Comparison of ENCODE assay signal across 8 cellular contexts in the genomic region with DNA sequence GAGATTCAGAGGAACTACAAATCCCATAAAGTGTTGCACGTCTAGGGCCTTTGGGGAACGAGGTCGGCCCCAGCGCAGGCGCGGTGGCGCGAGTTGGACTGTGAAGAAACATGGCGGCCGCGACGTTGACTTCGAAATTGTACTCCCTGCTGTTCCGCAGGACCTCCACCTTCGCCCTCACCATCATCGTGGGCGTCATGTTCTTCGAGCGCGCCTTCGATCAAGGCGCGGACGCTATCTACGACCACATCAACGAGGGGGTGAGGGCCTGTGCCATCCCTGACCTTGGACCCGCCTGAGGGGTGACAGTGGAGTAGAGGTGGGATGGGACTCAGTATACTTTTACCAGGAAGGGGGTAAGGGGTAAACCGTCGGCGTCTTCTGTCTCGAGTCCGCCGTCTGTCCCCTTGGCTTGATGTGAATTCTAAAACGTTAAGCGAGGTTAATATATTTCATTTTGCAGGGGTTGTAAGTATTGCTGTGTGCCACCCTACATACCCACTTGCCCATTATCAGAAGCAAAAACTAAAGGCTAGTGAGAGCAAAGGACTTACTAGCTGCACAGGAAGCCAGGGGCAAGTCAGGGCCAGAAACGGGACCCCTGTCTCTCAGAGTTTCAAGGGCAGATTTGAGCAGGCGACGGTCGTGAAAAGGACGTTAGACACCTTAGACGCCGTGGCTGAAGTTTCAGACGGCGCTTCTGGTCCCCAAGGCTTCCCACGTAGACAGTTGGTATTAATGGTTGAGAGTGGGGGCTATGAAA. TPM values are rescaled to one million over a fixed set of nuclear protein-coding genes. Genes with fewer than 3 reads are reported as not detected.
DNase-seq lines count a peak whose midpoint lies in the region; ATAC-seq and TF ChIP-seq lines count a peak whose summit lies in the region.

Gene UQCR10 (plus strand): TSS at position 81 of the 763 bp plus-strand sequence. CDS start 30 bp downstream, at position 111.

- H3K27me3 Mint-ChIP-seq in neural crest cell (ENCODE audit: low read depth), result no peaks in the 10 kb centered on the region

- H3K4me3 ChIP-seq in DND-41 (ENCODE audit: low read depth in 1 of 2, low read length in 2 of 2) (peak within 1 kb of the TSS; percentile 88 to 91), foreskin fibroblast (ENCODE audit: low read depth in 1 of 2, low read length in 2 of 2) (peak within 1 kb of the TSS; percentile 89 to 100), stomach (peak within 1 kb of the TSS; percentile 73 to 93 (median 81))

- H3K9me3 ChIP-seq in DND-41 (ENCODE audit: insufficient read depth, low read length, severe bottlenecking) (no peaks in the 10 kb centered on the region), stomach (no peaks in the 10 kb centered on the region)

- H3K4me3 Mint-ChIP-seq in neural crest cell, result peak within 1 kb of the TSS; percentile 99

- no peaks in the 10 kb centered on the region for H3K27me3 ChIP-seq in DND-41 (ENCODE audit: insufficient read depth, low read length, poor library complexity)
- no peaks in the 10 kb centered on the region for H3K27me3 ChIP-seq in stomach

- H4K20me1 ChIP-seq in DND-41 (ENCODE audit: insufficient read depth, low read length), result peaks cover 6% of the 10 kb centered on the region; the same call in 1 of the 2 replicates

- H3K4me2 ChIP-seq in DND-41 (ENCODE audit: insufficient read depth, low read length), result peak within 1 kb of the TSS; percentile 84

- TF ChIP-seq EP300 in stomach (IDR thresholded peaks at IDR 0.05), result no peak

- ATAC-seq in DND-41 (ENCODE audit: insufficient read depth, low read depth), result peak; percentile 79
- peak; percentile 63 for ATAC-seq in GM21825 (IDR thresholded peaks at IDR 0.05; ENCODE audit: unreplicated experiment)

- peak within 1 kb of the TSS; percentile 99 for H2AFZ ChIP-seq in DND-41 (ENCODE audit: low read depth, low read length)

- TF ChIP-seq POLR2A in Raji (IDR thresholded peaks at IDR 0.05; ENCODE audit: insufficient read depth, low read depth, low read length) (peak; percentile 88), stomach (IDR thresholded peaks at IDR 0.05) (peak in 1 of 4 donors; percentile 44)

- TF ChIP-seq CTCF in DND-41 (IDR thresholded peaks at IDR 0.05; ENCODE audit: borderline replicate concordance, extremely low read depth, low read length, poor library complexity, severe bottlenecking) (no peak), foreskin fibroblast (IDR thresholded peaks at IDR 0.05; ENCODE audit: low read depth, low read length) (no peak), neural crest cell (conservative IDR thresholded peaks at IDR 0.05) (no peak), stomach (IDR thresholded peaks at IDR 0.05) (no peak)

- H3K27ac ChIP-seq in DND-41 (ENCODE audit: low read length) (peak within 1 kb of the TSS; percentile 93), stomach (peak within 1 kb of the TSS; percentile 89 to 92 (median 91))

- intact Hi-C loops in stomach (cut with DNase I; ENCODE audit: low total_unique reads), result no loop called here

- H3K36me3 ChIP-seq in DND-41 (ENCODE audit: insufficient read depth, low read length) (peaks cover 20% of the 10 kb centered on the region), stomach (peaks cover 12 to 33% (median 26%) of the 10 kb centered on the region in 4 donors)

- H3K4me1 Mint-ChIP-seq in neural crest cell, result peaks cover 28% of the 10 kb centered on the region

- peaks cover 2% of the 10 kb centered on the region for H3K36me3 Mint-ChIP-seq in neural crest cell (ENCODE audit: low read depth)

- peaks cover 49% of the 10 kb centered on the region for H3K79me2 ChIP-seq in DND-41 (ENCODE audit: insufficient read depth, low read length)

- DNase-seq in DND-41, result peak; percentile 92
- DNase-seq in LHCN-M2 (ENCODE audit: low read depth), result peak; percentile 85
- peak; percentile 98 for DNase-seq in activated effector memory CD4-positive, alpha-beta T cell treated with anti-CD3 and anti-CD28 coated beads, Interleukin-2, amount 50 U/mL, for 16 hours
- peak; percentile 81 to 95 for DNase-seq in foreskin fibroblast
- peak; percentile 87 for DNase-seq in neural crest cell (ENCODE audit: low read depth, low spot score)
- peak; percentile 95 for DNase-seq in stomach

- H3K27ac Mint-ChIP-seq in neural crest cell (ENCODE audit: unreplicated experiment), result peak within 1 kb of the TSS; percentile 99

- H3K4me1 ChIP-seq in DND-41 (ENCODE audit: insufficient read depth, low read length) (peaks cover 39% of the 10 kb centered on the region), stomach (peaks cover 19 to 43% (median 34%) of the 10 kb centered on the region in 4 donors)

- H3K9ac ChIP-seq in DND-41 (ENCODE audit: low read depth, low read length), result peak within 1 kb of the TSS; percentile 79

- H3K9me3 Mint-ChIP-seq in neural crest cell, result no peaks in the 10 kb centered on the region

- WGBS in stomach, 5 donors, result 0 to 13% (median 1%) methylated on average over 43 to 45 of the region's 45 CpGs

RNA-seq across cellular contexts. Expression of gene UQCR10, which starts in this region (rescaled TPM):
- total RNA-seq in LHCN-M2 (2014; rRNA removed) (66.1 and 72.8 TPM in 2 replicates), neural crest cell (116 and 120 TPM in 2 replicates), stomach (100 to 1,000 TPM in 1 of 5 donors, 10 to 100 TPM in 3, 1 to 10 TPM in 1; 2.0 to 136 (median 49.6) TPM)
- polyA plus RNA-seq in LHCN-M2 (2012), result 289 TPM
- 100 to 1,000 TPM; 248 to 307 (median 293) TPM for polyA plus RNA-seq in stomach

Comparison
In these comparisons a context has a peak if more than half of its experiments do, and no peak if none do; other contexts are left out.
1. Peak in every context shown above with its lines: DNase-seq, ATAC-seq, H3K4me3 ChIP-seq and H3K27ac ChIP-seq.